ENCODE assay signal across 1 cellular context in the genomic region with DNA sequence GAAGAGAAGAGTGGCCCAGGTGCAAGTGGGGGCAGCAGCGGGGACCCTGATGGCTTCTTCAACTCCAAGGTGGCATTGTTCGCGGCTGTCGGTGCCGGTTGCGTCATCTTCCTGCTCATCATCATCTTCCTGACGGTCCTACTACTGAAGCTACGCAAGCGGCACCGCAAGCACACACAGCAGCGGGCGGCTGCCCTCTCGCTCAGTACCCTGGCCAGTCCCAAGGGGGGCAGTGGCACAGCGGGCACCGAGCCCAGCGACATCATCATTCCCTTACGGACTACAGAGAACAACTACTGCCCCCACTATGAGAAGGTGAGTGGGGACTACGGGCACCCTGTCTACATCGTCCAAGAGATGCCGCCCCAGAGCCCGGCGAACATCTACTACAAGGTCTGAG.
TF ChIP-seq lines count a peak whose summit lies in the region.

No MANE protein-coding gene starts in this region.

TF ChIP-seq in endothelial cell of umbilical vein, 7 proteins besides CTCF, POLR2A, EP300 and RAD21:
- TF ChIP-seq, protein P1, sequence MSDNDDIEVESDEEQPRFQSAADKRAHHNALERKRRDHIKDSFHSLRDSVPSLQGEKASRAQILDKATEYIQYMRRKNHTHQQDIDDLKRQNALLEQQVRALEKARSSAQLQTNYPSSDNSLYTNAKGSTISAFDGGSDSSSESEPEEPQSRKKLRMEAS (IDR thresholded peaks at IDR 0.05; ENCODE audit: insufficient read depth, insufficient read length), result no peak
- TF ChIP-seq FOS (IDR thresholded peaks at IDR 0.05; ENCODE audit: borderline replicate concordance, insufficient read depth, low read length), result no peak
